Comparison of ENCODE assay signal across 13 cellular contexts in the genomic region with DNA sequence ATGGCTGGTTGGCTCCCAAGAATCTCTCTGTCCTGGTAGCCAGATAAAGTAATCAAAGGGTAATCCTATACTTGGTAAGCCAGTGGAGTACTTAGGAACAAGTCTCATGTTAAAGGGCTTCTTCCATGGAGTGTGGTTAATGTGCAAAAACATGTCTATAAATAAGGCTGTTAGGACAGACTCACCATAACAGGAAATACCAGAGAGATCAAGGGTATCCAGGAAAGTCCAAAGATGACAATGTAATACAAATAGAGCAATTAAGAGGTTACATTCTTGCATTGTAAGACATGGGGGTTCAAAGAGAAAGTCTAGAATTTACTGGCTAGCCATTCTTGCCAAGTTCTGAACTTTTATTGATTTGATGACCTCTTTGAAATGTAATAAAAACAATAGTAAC.
A peak's percentile ranks its signal among the peaks of the same experiment; 100 is the strongest.
DNase-seq lines count a peak whose midpoint lies in the region; ATAC-seq and TF ChIP-seq lines count a peak whose summit lies in the region.
"Had no signal": no experiment of that assay in that cellular context is flagged by ENCODE, and none has a peak within 500 bp of the region (broad histone marks: within the 10 kb centered on the region; RNA-seq: fewer than 3 reads in every experiment).

No MANE protein-coding gene starts in this region.

- no peaks in the 10 kb centered on the region for H3K27me3 ChIP-seq in right atrium auricular region
- H3K27me3 ChIP-seq in right cardiac atrium (ENCODE audit: control insufficient read depth, insufficient read depth) = no peaks in the 10 kb centered on the region
- no peaks in the 10 kb centered on the region for H3K27me3 ChIP-seq in stomach

- no peak for TF ChIP-seq CTCF in right atrium auricular region (IDR thresholded peaks at IDR 0.05)
- TF ChIP-seq CTCF in astrocyte of the spinal cord (IDR thresholded peaks at IDR 0.05; ENCODE audit: low read depth, low read length) = no peak
- TF ChIP-seq CTCF in stomach (IDR thresholded peaks at IDR 0.05) = no peak

- TF ChIP-seq EP300 in stomach (IDR thresholded peaks at IDR 0.05) = no peak

- ATAC-seq in Right ventricle myocardium superior (ENCODE audit: poor library complexity) = peak; percentile 18
- peak in 1 of 2 donors; percentile 34 for ATAC-seq in right cardiac atrium
- ATAC-seq in HG02973 (IDR thresholded peaks at IDR 0.05; ENCODE audit: unreplicated experiment) = no peak
- ATAC-seq in HG02678 (IDR thresholded peaks at IDR 0.05; ENCODE audit: unreplicated experiment) = no peak

- DNase-seq in Right ventricle myocardium superior = no peak
- DNase-seq in right atrium auricular region (ENCODE audit: low spot score) = no peak
- DNase-seq in astrocyte of the spinal cord (ENCODE audit: low read depth, low spot score) = peak; percentile 62
- DNase-seq in right cardiac atrium = no peak
- no peak for DNase-seq in stomach
- DNase-seq in activated CD8-positive, alpha-beta memory T cell treated with anti-CD3 and anti-CD28 coated beads, Interleukin-2, amount 50 U/mL, for 4 hours = no peak
- DNase-seq: ACHN; activated CD4-positive, alpha-beta T cell treated with anti-CD3 and anti-CD28 coated beads, Interleukin-2, amount 50 U/mL, for 4 hours; MM.1S; NCI-H524 treated with DMSO at 0.1 percent for 48 hours had no signal

- H3K4me1 ChIP-seq in right atrium auricular region = peaks cover 0 to 4% of the 10 kb centered on the region in 2 donors
- peaks cover 2% of the 10 kb centered on the region for H3K4me1 ChIP-seq in right cardiac atrium (ENCODE audit: control insufficient read depth, insufficient read depth, low read length)
- H3K4me1 ChIP-seq in stomach = peaks cover 0 to 11% (median 0%) of the 10 kb centered on the region in 4 donors

- peaks cover 5% of the 10 kb centered on the region for H3K36me3 ChIP-seq in right atrium auricular region
- peaks cover 0 to 21% (median 6%) of the 10 kb centered on the region in 4 donors for H3K36me3 ChIP-seq in stomach

- intact Hi-C loops in Right ventricle myocardium superior (cut with DNase I) = no loop called here
- intact Hi-C loops in right cardiac atrium (cut with DNase I) = no loop called here
- intact Hi-C loops in stomach (cut with DNase I; ENCODE audit: low total_unique reads) = no loop called here

- H3K9me3 ChIP-seq in right atrium auricular region (no peaks in the 10 kb centered on the region), right cardiac atrium (ENCODE audit: control insufficient read depth, low read length) (no peaks in the 10 kb centered on the region), stomach (no peaks in the 10 kb centered on the region)

- in situ Hi-C loops in astrocyte of the spinal cord (cut with HindIII; ENCODE audit: low sequenced_read_pairs) = no loop called here

- H3K4me3 ChIP-seq in right atrium auricular region = no peak overlapping the region
- no peak overlapping the region for H3K4me3 ChIP-seq in astrocyte of the spinal cord (ENCODE audit: low read depth, low read length)
- H3K4me3 ChIP-seq in right cardiac atrium (ENCODE audit: low read length) = no peak overlapping the region
- no peak overlapping the region for H3K4me3 ChIP-seq in stomach
- H3K4me3 ChIP-seq: skin epidermis had no signal

- H3K27ac ChIP-seq in right atrium auricular region (peak overlapping the region in 1 of 2 donors; percentile 2), right cardiac atrium (ENCODE audit: low read length) (peak overlapping the region; percentile 64), stomach (peak overlapping the region in 3 of 5 donors; percentile 20 to 58 (median 37))
- H3K27ac ChIP-seq: skin epidermis had no signal

- TF ChIP-seq POLR2A in stomach (IDR thresholded peaks at IDR 0.05) = no peak
